In genomic region chrX:106611323-106611681, GRCh38 we compare ENCODE assay signal across 8 cellular contexts. TPM values are rescaled to one million over a fixed set of nuclear protein-coding genes. Genes with fewer than 3 reads are reported as not detected.
DNase-seq lines count a peak whose midpoint lies in the region; ATAC-seq, FAIRE-seq and TF ChIP-seq lines count a peak whose summit lies in the region.

No MANE protein-coding gene starts in this region.

- no peak overlapping the region for H3K9ac ChIP-seq in HepG2 (ENCODE audit: insufficient read depth, low read depth, low read length)

- CTCF ChIA-PET in HepG2 (lab: Yijun Ruan, JAX; ENCODE audit: low intra/inter-chr PET ratio, low total read pairs) = no interaction called here

- peak overlapping the region; percentile 72 for H3K27ac Mint-ChIP-seq in activated T-helper 2 cell treated with anti-CD3 and anti-CD28 coated beads, Interferon-gamma antibody, Interleukin-2, Interleukin-4, amounts not matched to agents 10 μg/mL and 5 μg/mL and 100 μg/mL, durations not matched to agents 14 hours and 24 hours and 36 hours

- H3K79me2 ChIP-seq in HepG2 (ENCODE audit: insufficient read depth, low read length) = no peaks in the 10 kb centered on the region

- no peak for TF ChIP-seq POLR2A in HepG2 (IDR thresholded peaks at IDR 0.05; ENCODE audit: insufficient read depth in 1 of 2, low read depth in 2 of 2, low read length in 2 of 2)

- ATAC-seq in GM18508 (IDR thresholded peaks at IDR 0.05; ENCODE audit: insufficient read depth, unreplicated experiment) (peak; percentile 10), HG02884 (IDR thresholded peaks at IDR 0.05; ENCODE audit: unreplicated experiment) (peak; percentile 1), HepG2 (no peak), HG02852 (IDR thresholded peaks at IDR 0.05; ENCODE audit: unreplicated experiment) (no peak)

- peak overlapping the region; percentile 94 for H3K4me3 Mint-ChIP-seq in activated T-helper 2 cell treated with anti-CD3 and anti-CD28 coated beads, Interferon-gamma antibody, Interleukin-2, Interleukin-4, amounts not matched to agents 10 μg/mL and 5 μg/mL and 100 μg/mL, durations not matched to agents 14 hours and 24 hours and 36 hours (ENCODE audit: low read depth)

- H3K36me3 Mint-ChIP-seq in activated T-helper 2 cell treated with anti-CD3 and anti-CD28 coated beads, Interferon-gamma antibody, Interleukin-2, Interleukin-4, amounts not matched to agents 10 μg/mL and 5 μg/mL and 100 μg/mL, durations not matched to agents 14 hours and 24 hours and 36 hours (ENCODE audit: low read depth) = no peaks in the 10 kb centered on the region

- intact Hi-C loops in activated T-helper 2 cell treated with anti-CD3 and anti-CD28 coated beads, Interferon-gamma antibody, Interleukin-2, Interleukin-4, amounts not matched to agents 10 μg/mL and 5 μg/mL and 100 μg/mL, durations not matched to agents 14 hours and 24 hours and 36 hours (cut with micrococcal nuclease) = loop anchor here (1.0 kb wide), 1 partner anchor 127 kb away; no protein-coding TSS in a partner anchor
- intact Hi-C loops in HepG2 (cut with micrococcal nuclease; ENCODE audit: unreplicated experiment) = loop anchor here (10.0 kb wide), 2 partner anchors 123 to 127 kb away; no protein-coding TSS in a partner anchor

- peaks cover 28% of the 10 kb centered on the region for H3K4me1 Mint-ChIP-seq in activated T-helper 2 cell treated with anti-CD3 and anti-CD28 coated beads, Interferon-gamma antibody, Interleukin-2, Interleukin-4, amounts not matched to agents 10 μg/mL and 5 μg/mL and 100 μg/mL, durations not matched to agents 14 hours and 24 hours and 36 hours (ENCODE audit: low read depth)

- no peaks in the 10 kb centered on the region for H4K20me1 ChIP-seq in HepG2 (ENCODE audit: insufficient read depth, low read length)

- no peaks in the 10 kb centered on the region for H3K36me3 ChIP-seq in HepG2 (replicated peaks in 1 of 2; ENCODE audit: control insufficient read depth in 1 of 2, insufficient read depth in 2 of 2, low read length in 2 of 2)
- no peaks in the 10 kb centered on the region for H3K36me3 ChIP-seq in urinary bladder (ENCODE audit: insufficient read depth)

- DNase-seq in activated T-helper 2 cell treated with anti-CD3 and anti-CD28 coated beads, Interferon-gamma antibody, Interleukin-2, Interleukin-4, amounts not matched to agents 10 μg/mL and 5 μg/mL and 100 μg/mL, durations not matched to agents 14 hours and 24 hours and 36 hours (ENCODE audit: low spot score) = no peak
- no peak for DNase-seq in HepG2 (ENCODE audit: low spot score)
- DNase-seq in amniotic stem cell (lab: John Stamatoyannopoulos, UW) = no peak
- no peak for DNase-seq in HuH-7 (ENCODE audit: low spot score)

- no peaks in the 10 kb centered on the region for H3K9me3 ChIP-seq in HepG2 (ENCODE audit: low read length)

- no TSS peak for BruUV-seq in HepG2 (replicated peaks; lab: Mats Ljungman, UMichigan)

- POLR2A ChIA-PET in HepG2 (lab: Yijun Ruan, JAX) = no interaction called here

- TF ChIP-seq EP300 in HepG2 (IDR thresholded peaks at IDR 0.05; ENCODE audit: low read depth in 2 of 2, low read length in 2 of 2) (no peak), HepG2 (CRISPR knock-in tag; IDR thresholded peaks at IDR 0.05; ENCODE audit: borderline replicate concordance) (no peak)

- H3K27me3 Mint-ChIP-seq in activated T-helper 2 cell treated with anti-CD3 and anti-CD28 coated beads, Interferon-gamma antibody, Interleukin-2, Interleukin-4, amounts not matched to agents 10 μg/mL and 5 μg/mL and 100 μg/mL, durations not matched to agents 14 hours and 24 hours and 36 hours (ENCODE audit: low read depth) = no peaks in the 10 kb centered on the region

- TF ChIP-seq CTCF in HepG2 (CRISPR knock-in tag; IDR thresholded peaks at IDR 0.05) = no peak

- H3K4me2 ChIP-seq in HepG2 (ENCODE audit: low read depth, low read length) = peak overlapping the region; percentile 80

- H2AFZ ChIP-seq in HepG2 (ENCODE audit: low read length) = no peak overlapping the region

- TF ChIP-seq RAD21 in HepG2 (CRISPR knock-in tag; IDR thresholded peaks at IDR 0.05) = no peak

- 0% methylated on average over 1 of the region's 1 CpG for WGBS in HepG2 (ENCODE audit: low lambda C conversion rate)
- WGBS in urinary bladder = 21% methylated on average over 1 of the region's 1 CpG

- in situ Hi-C loops in HepG2 (cut with HindIII; ENCODE audit: extremely low pct_ligation_motif_present, low pct_unique_long_range_greater_than_20kb) = no loop called here

- H3K9me3 Mint-ChIP-seq in activated T-helper 2 cell treated with anti-CD3 and anti-CD28 coated beads, Interferon-gamma antibody, Interleukin-2, Interleukin-4, amounts not matched to agents 10 μg/mL and 5 μg/mL and 100 μg/mL, durations not matched to agents 14 hours and 24 hours and 36 hours = no peaks in the 10 kb centered on the region

- no peak for FAIRE-seq in HepG2 (lab: Jason Lieb, UNC)

- H3K27ac ChIP-seq in HepG2 (ENCODE audit: extremely low read length, insufficient read depth, low read length) (no peak overlapping the region), urinary bladder (ENCODE audit: low read depth) (no peak overlapping the region)

- H3K27me3 ChIP-seq in HepG2 (ENCODE audit: control insufficient read depth in 1 of 2, insufficient read depth in 2 of 2, low read length in 2 of 2) = no peaks in the 10 kb centered on the region

- H3K4me1 ChIP-seq in HepG2 (ENCODE audit: insufficient read depth, low read length) (peaks cover 10% of the 10 kb centered on the region), urinary bladder (ENCODE audit: insufficient read depth) (no peaks in the 10 kb centered on the region)

- H3K4me3 ChIP-seq in HepG2 (replicated peaks in 1 of 3; ENCODE audit: insufficient read depth in 1 of 3, low read depth in 2 of 3, low read length in 3 of 3) (peak overlapping the region; percentile 60 to 73 (median 72); a peak in 5 of 6 replicates), urinary bladder (ENCODE audit: low read depth, low read length) (peak overlapping the region; percentile 33)

TF ChIP-seq in HepG2, 621 proteins besides CTCF, POLR2A, EP300 and RAD21 (continues in another document):
- TF ChIP-seq ZNF660 (CRISPR knock-in tag; IDR thresholded peaks at IDR 0.05; ENCODE audit: borderline replicate concordance, low read depth) (no peak), PBX3 (CRISPR knock-in tag; IDR thresholded peaks at IDR 0.05; ENCODE audit: borderline replicate concordance) (no peak), ATAD3A (CRISPR knock-in tag; IDR thresholded peaks at IDR 0.05) (no peak)

RNA-seq across cellular contexts. Expression of gene RADX, which starts 0.5 kb away (rescaled TPM):
- total RNA-seq in activated T-helper 2 cell treated with anti-CD3 and anti-CD28 coated beads, Interferon-gamma antibody, Interleukin-2, Interleukin-4, amounts not matched to agents 10 μg/mL and 5 μg/mL and 100 μg/mL, durations not matched to agents 14 hours and 24 hours and 36 hours = 6.5 and 8.0 TPM in 2 replicates
- total RNA-seq in HepG2 (2016; rRNA removed; fragmentation: Illumina TruSeq; extraction: Trizol) (2.6 and 2.7 TPM in 2 replicates), urinary bladder (7.3 TPM)
- total RNA-seq in HepG2 (2016; cell fraction: cytosol; rRNA removed; fragmentation: Illumina TruSeq; extraction: Trizol; ENCODE audit: low read depth) = 0.18 TPM in 1 of 2 replicates, not detected in the other
- 2.4 and 2.7 TPM in 2 replicates for total RNA-seq in HepG2 (2016; cell fraction: insoluble cytoplasmic fraction; rRNA removed; fragmentation: Illumina TruSeq; extraction: Trizol)
- 0.48 and 0.49 TPM in 2 replicates for total RNA-seq in HepG2 (2016; cell fraction: membrane; rRNA removed; fragmentation: Illumina TruSeq; extraction: Trizol)
- 5.1 and 6.6 TPM in 2 replicates for total RNA-seq in HepG2 (2016; cell fraction: nucleus; rRNA removed; fragmentation: Illumina TruSeq; extraction: Trizol)
- polyA plus RNA-seq in HepG2 (2011; rRNA removed) (1.1 and 1.3 TPM in 2 replicates), urinary bladder (1.3 TPM)
- polyA plus RNA-seq in HepG2 (2011; cell fraction: cytosol; rRNA removed) = 0.21 and 0.28 TPM in 2 replicates
- polyA plus RNA-seq in HepG2 (2011; cell fraction: nucleus; rRNA removed) = 2.1 and 3.8 TPM in 2 replicates
- 1.6 and 1.7 TPM in 2 replicates for polyA plus RNA-seq in HepG2 (2012)
- polyA plus RNA-seq in HepG2 (2016; cell fraction: cytosol; fragmentation: Illumina TruSeq; extraction: Trizol; ENCODE audit: low read depth) = 0.08 and 0.10 TPM in 2 replicates
- 2.3 and 2.4 TPM in 2 replicates for polyA plus RNA-seq in HepG2 (2016; cell fraction: insoluble cytoplasmic fraction; fragmentation: Illumina TruSeq; extraction: Trizol; ENCODE audit: low read depth)
- polyA plus RNA-seq in HepG2 (2016; cell fraction: membrane; fragmentation: Illumina TruSeq; extraction: Trizol; ENCODE audit: low read depth) = 0.19 and 0.35 TPM in 2 replicates
- polyA plus RNA-seq in HepG2 (2016; cell fraction: nucleus; fragmentation: Illumina TruSeq; extraction: Trizol; ENCODE audit: insufficient read depth, low read depth) = 6.9 and 13.2 TPM in 2 replicates
- polyA minus RNA-seq in HepG2 (2011; rRNA and poly(A)+ RNA removed; ENCODE audit: low replicate concordance) = 0.14 TPM in 1 of 2 replicates, not detected in the other
- polyA minus RNA-seq in HepG2 (2011; cell fraction: cytosol; rRNA and poly(A)+ RNA removed) = 0.30 and 0.35 TPM in 2 replicates
- polyA minus RNA-seq in HepG2 (2011; cell fraction: nucleus; rRNA and poly(A)+ RNA removed) = 4.4 and 5.2 TPM in 2 replicates

Comparison
In these comparisons a context has a peak if more than half of its experiments do, and no peak if none do; other contexts are left out.
1. ATAC-seq: peak in GM18508 (single experiment) and HG02884 (single experiment); none in HepG2 (single experiment) and HG02852 (single experiment).